ENCODE assay signal across 8 cellular contexts in genomic region chr4:5708171-5708828, GRCh38. TPM values are rescaled to one million over a fixed set of nuclear protein-coding genes. Genes with fewer than 3 reads are reported as not detected.
A peak's percentile ranks its signal among the peaks of the same experiment; 100 is the strongest.
DNase-seq lines count a peak whose midpoint lies in the region; ATAC-seq, FAIRE-seq and TF ChIP-seq lines count a peak whose summit lies in the region.

Gene EVC2 (minus strand): TSS chr4:5708559. CDS start chr4:5708513, 46 bp downstream.

- H3K27ac Mint-ChIP-seq in stimulated activated memory B cell treated with anti-CD40 and anti-IgM and Interleukin-4, amounts not matched to agents 10 μg/mL and 1 μg/mL and 100 μg/mL, for 72 hours: no peak within 1 kb of the TSS

- in situ Hi-C loops in G401 (cut with HindIII; ENCODE audit: low sequenced_read_pairs): no loop called here

- no peaks in the 10 kb centered on the region for H3K36me3 ChIP-seq in duodenal mucosa (ENCODE audit: control insufficient read depth in 1 of 2, insufficient read depth in 2 of 2, low read length in 2 of 2)
- no peaks in the 10 kb centered on the region for H3K36me3 ChIP-seq in left lung

- peak within 1 kb of the TSS; percentile 56 for H3K27ac ChIP-seq in duodenal mucosa (ENCODE audit: low read depth, low read length)
- H3K27ac ChIP-seq in left lung: peak within 1 kb of the TSS; percentile 55 to 69

- POLR2A ChIA-PET in GM10248 (lab: Yijun Ruan, JAX): no interaction called here

- H3K4me1 ChIP-seq in duodenal mucosa (ENCODE audit: control insufficient read depth in 1 of 2, insufficient read depth in 2 of 2, low read length in 2 of 2) (peaks cover 8 to 12% of the 10 kb centered on the region in 2 donors), left lung (peaks cover 9 to 27% of the 10 kb centered on the region in 2 donors)

- TF ChIP-seq CTCF in left lung (IDR thresholded peaks at IDR 0.05) (no peak), GM10248 (IDR thresholded peaks at IDR 0.05; ENCODE audit: control extremely low read depth, extremely low read depth, low read depth, missing control alignments) (no peak)

- H3K4me3 ChIP-seq in duodenal mucosa (ENCODE audit: low read depth in 1 of 2, low read length in 2 of 2) (peak within 1 kb of the TSS; percentile 61 to 62), left lung (peak within 1 kb of the TSS; percentile 57 to 58)

- peaks cover 44% of the 10 kb centered on the region for H3K27me3 Mint-ChIP-seq in stimulated activated memory B cell treated with anti-CD40 and anti-IgM and Interleukin-4, amounts not matched to agents 10 μg/mL and 1 μg/mL and 100 μg/mL, for 72 hours

- peak; percentile 6 for DNase-seq in G401 (ENCODE audit: low spot score)
- DNase-seq in RPMI8226: peak; percentile 10
- peak; percentile 67 to 88 for DNase-seq in left lung
- no peak for DNase-seq in GM10248 (ENCODE audit: extremely low spot score)
- DNase-seq in GM19239 (ENCODE audit: insufficient read length, low spot score): no peak
- DNase-seq in NCI-H2081 treated with DMSO at 0.1 percent for 48 hours (lab: John Stamatoyannopoulos, UW): no peak

- H3K27me3 ChIP-seq in duodenal mucosa (ENCODE audit: control insufficient read depth in 1 of 2, insufficient read depth in 2 of 2, low read length in 2 of 2): peaks cover 28 to 36% of the 10 kb centered on the region in 2 donors
- peaks cover 0 to 67% of the 10 kb centered on the region in 2 donors for H3K27me3 ChIP-seq in left lung

- CTCF ChIA-PET in GM10248 (lab: Yijun Ruan, JAX): interaction anchor here (0.9 kb wide), 1 partner anchor 8 kb away, joined by 3 read pairs; no protein-coding TSS in a partner anchor

- H3K9me3 ChIP-seq in duodenal mucosa (ENCODE audit: control insufficient read depth in 1 of 2, low read length in 2 of 2) (no peaks in the 10 kb centered on the region), left lung (no peaks in the 10 kb centered on the region)

- FAIRE-seq in GM19239 (lab: Jason Lieb, UNC): no peak

- ATAC-seq in left lung: peak; percentile 72
- ATAC-seq in stimulated activated memory B cell treated with anti-CD40 and anti-IgM and Interleukin-4, amounts not matched to agents 10 μg/mL and 1 μg/mL and 100 μg/mL, for 72 hours: no peak

- no peaks in the 10 kb centered on the region for H3K36me3 Mint-ChIP-seq in stimulated activated memory B cell treated with anti-CD40 and anti-IgM and Interleukin-4, amounts not matched to agents 10 μg/mL and 1 μg/mL and 100 μg/mL, for 72 hours

- H3K4me1 Mint-ChIP-seq in stimulated activated memory B cell treated with anti-CD40 and anti-IgM and Interleukin-4, amounts not matched to agents 10 μg/mL and 1 μg/mL and 100 μg/mL, for 72 hours: peaks cover 6% of the 10 kb centered on the region

- H3K9ac ChIP-seq in duodenal mucosa (ENCODE audit: low read depth in 1 of 2, low read length in 2 of 2): peak within 1 kb of the TSS; percentile 18

- peaks cover 12% of the 10 kb centered on the region for H3K9me3 Mint-ChIP-seq in stimulated activated memory B cell treated with anti-CD40 and anti-IgM and Interleukin-4, amounts not matched to agents 10 μg/mL and 1 μg/mL and 100 μg/mL, for 72 hours

- H3K4me3 Mint-ChIP-seq in stimulated activated memory B cell treated with anti-CD40 and anti-IgM and Interleukin-4, amounts not matched to agents 10 μg/mL and 1 μg/mL and 100 μg/mL, for 72 hours: peak within 1 kb of the TSS; percentile 27

- intact Hi-C loops in left lung (cut with DNase I): no loop called here

RNA-seq across cellular contexts. Expression of gene EVC2, which starts in this region (rescaled TPM):
- total RNA-seq in G401 (2014; rRNA removed; shearing (Covaris generic)): 3.6 and 4.9 TPM in 2 replicates
- 1 to 10 TPM; 4.1 to 5.7 TPM for total RNA-seq in left lung

Comparison
In these comparisons a context has a peak if more than half of its experiments do, and no peak if none do; other contexts are left out.
1. DNase-seq: peak in G401 (single experiment), RPMI8226 (single experiment) and left lung (2 of 2); none in GM10248 (single experiment), GM19239 (single experiment) and NCI-H2081 treated with DMSO at 0.1 percent for 48 hours (single experiment).